Comparison of ENCODE assay signal across 8 cellular contexts in the genomic region with DNA sequence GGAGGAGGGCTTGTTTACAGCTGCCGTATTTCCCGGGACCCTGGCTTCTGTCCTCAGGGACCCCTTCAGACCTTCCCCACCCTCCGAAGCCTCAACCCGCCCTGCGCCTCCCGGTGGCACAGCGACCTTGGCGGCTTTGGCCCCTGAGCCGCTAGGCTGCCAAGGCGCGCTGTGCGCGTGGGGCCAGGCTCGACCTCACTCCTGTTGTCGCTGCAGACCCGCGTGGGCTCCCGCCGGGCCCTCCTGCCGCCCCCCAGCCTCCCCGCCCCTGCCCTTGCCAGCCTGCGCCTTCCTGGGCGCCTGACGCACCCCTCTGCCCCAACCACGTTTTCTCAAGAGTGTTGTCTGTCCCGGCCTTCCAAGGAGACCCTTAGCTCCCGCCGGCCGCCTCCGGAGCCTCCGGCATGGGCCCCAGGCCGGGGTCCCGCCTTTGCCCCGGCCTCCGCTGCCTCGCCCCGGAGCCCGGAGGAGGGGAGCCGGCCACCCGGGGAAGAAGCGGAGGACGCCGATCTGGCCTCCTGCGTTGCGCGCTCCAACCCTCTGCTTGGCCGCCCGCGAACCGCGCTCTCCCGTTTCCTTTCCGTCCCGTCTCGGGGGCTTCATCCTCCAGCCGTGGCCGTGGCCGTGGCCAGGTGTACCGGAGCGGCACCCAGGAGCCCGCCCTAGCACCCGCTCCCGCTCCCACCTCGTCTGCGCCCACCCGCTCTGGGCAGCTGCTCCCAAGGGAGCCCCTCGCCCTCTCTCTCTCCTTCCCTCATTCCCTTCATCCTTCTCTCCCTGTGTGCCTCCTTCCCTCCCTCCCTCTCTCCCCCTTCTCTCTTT. TPM values are rescaled to one million over a fixed set of nuclear protein-coding genes. Genes with fewer than 3 reads are reported as not detected.
DNase-seq lines count a peak whose midpoint lies in the region; ATAC-seq lines count a peak whose summit lies in the region.

No MANE protein-coding gene starts in this region.

- DNase-seq in AG08395 (ENCODE audit: low spot score) (peak; percentile 22), MG63 (no peak), iPS-NIHi11 (ENCODE audit: low spot score) (peak; percentile 29), cerebellum (ENCODE audit: low spot score) (no peak), NCI-H1694 (lab: John Stamatoyannopoulos, UW) (no peak)
- peak; percentile 3 for DNase-seq in activated naive CD8-positive, alpha-beta T cell treated with anti-CD3 and anti-CD28 coated beads, Interleukin-2, amount 50 U/mL, for 16 hours (ENCODE audit: low read depth, low spot score)
- peak; percentile 37 to 59 for DNase-seq in stimulated activated CD4-positive, alpha-beta T cell treated with anti-CD3 and anti-CD28 coated beads, Interleukin-2, amount 100 ng/mL, for 24 hours

- no peaks in the 10 kb centered on the region for H3K27me3 ChIP-seq in MG63

- H3K9me3 ChIP-seq in MG63 = no peaks in the 10 kb centered on the region

- H3K4me3 ChIP-seq in MG63 = peak overlapping the region; percentile 32

- H3K36me3 ChIP-seq in MG63 = no peaks in the 10 kb centered on the region

- no peak for ATAC-seq in GM19023 (IDR thresholded peaks at IDR 0.05; ENCODE audit: unreplicated experiment)

RNA-seq across cellular contexts. Expression of gene PPP2R5C, which starts 19.9 kb away (rescaled TPM):
- total RNA-seq in MG63 (2014; rRNA removed; shearing (Covaris generic); ENCODE audit: low replicate concordance) = 53.3 and 72.1 TPM in 2 replicates
- 125 TPM for total RNA-seq in cerebellum

Comparison
In these comparisons a context has a peak if more than half of its experiments do, and no peak if none do; other contexts are left out.
1. DNase-seq: peak in AG08395 (single experiment), activated naive CD8-positive, alpha-beta T cell treated with anti-CD3 and anti-CD28 coated beads, Interleukin-2, amount 50 U/mL, for 16 hours (single experiment), iPS-NIHi11 (single experiment) and stimulated activated CD4-positive, alpha-beta T cell treated with anti-CD3 and anti-CD28 coated beads, Interleukin-2, amount 100 ng/mL, for 24 hours (2 of 2); none in MG63 (single experiment), cerebellum (single experiment) and NCI-H1694 (single experiment).